8 cellular contexts compared by ENCODE assay signal in genomic region chr17:42193216-42194132, GRCh38. TPM values are rescaled to one million over a fixed set of nuclear protein-coding genes. Genes with fewer than 3 reads are reported as not detected.
DNase-seq lines count a peak whose midpoint lies in the region; ATAC-seq, FAIRE-seq and TF ChIP-seq lines count a peak whose summit lies in the region.

No MANE protein-coding gene starts in this region.

- no peaks in the 10 kb centered on the region for H3K9me3 Mint-ChIP-seq in natural killer cell treated with Interleukin-12 subunit alpha and Interleukin-12 subunit beta and Interleukin-15 and Interleukin-18, amount 100 ng/mL, for 72 hours

- DNase-seq in BE2C (no peak), coronary artery (ENCODE audit: low spot score) (no peak), dedifferentiated amniotic fluid mesenchymal stem cell (ENCODE audit: extremely low spot score) (no peak), HTR-8/SVneo (ENCODE audit: insufficient read length, low spot score) (no peak)
- no peak for DNase-seq in natural killer cell treated with Interleukin-12 subunit alpha and Interleukin-12 subunit beta and Interleukin-15 and Interleukin-18, amount 100 ng/mL, for 72 hours (ENCODE audit: low spot score)

- H3K27ac ChIP-seq in KOPT-K1 (ENCODE audit: low read depth, low read length, poor library complexity, severe bottlenecking) (peak overlapping the region; percentile 75), coronary artery (no peak overlapping the region)

- peak; percentile 11 to 22 for ATAC-seq in natural killer cell treated with Interleukin-12 subunit alpha and Interleukin-12 subunit beta and Interleukin-15 and Interleukin-18, amount 100 ng/mL, for 72 hours
- ATAC-seq in HG03045 (IDR thresholded peaks at IDR 0.05; ENCODE audit: unreplicated experiment) (no peak), HG02623 (IDR thresholded peaks at IDR 0.05; ENCODE audit: unreplicated experiment) (no peak)

- peak overlapping the region; percentile 98 for H3K4me3 Mint-ChIP-seq in natural killer cell treated with Interleukin-12 subunit alpha and Interleukin-12 subunit beta and Interleukin-15 and Interleukin-18, amount 100 ng/mL, for 72 hours

- TF ChIP-seq CTCF in BE2C (IDR thresholded peaks at IDR 0.05; ENCODE audit: low read depth, low read length) = no peak
- TF ChIP-seq CTCF in coronary artery (IDR thresholded peaks at IDR 0.05) = no peak

- H3K36me3 ChIP-seq in BE2C (no peaks in the 10 kb centered on the region), KOPT-K1 (ENCODE audit: insufficient read depth, low read length) (no peaks in the 10 kb centered on the region)

- no peaks in the 10 kb centered on the region for H3K27me3 ChIP-seq in BE2C

- H3K4me1 ChIP-seq in BE2C = peaks cover 3% of the 10 kb centered on the region; the same call in 1 of the 2 replicates

- peaks cover 13 to 16% of the 10 kb centered on the region in 2 donors for H3K4me1 Mint-ChIP-seq in natural killer cell treated with Interleukin-12 subunit alpha and Interleukin-12 subunit beta and Interleukin-15 and Interleukin-18, amount 100 ng/mL, for 72 hours (ENCODE audit: low read depth in 2 of 2)

- H3K27me3 Mint-ChIP-seq in natural killer cell treated with Interleukin-12 subunit alpha and Interleukin-12 subunit beta and Interleukin-15 and Interleukin-18, amount 100 ng/mL, for 72 hours = no peaks in the 10 kb centered on the region

- peak overlapping the region; percentile 87 to 92 for H3K27ac Mint-ChIP-seq in natural killer cell treated with Interleukin-12 subunit alpha and Interleukin-12 subunit beta and Interleukin-15 and Interleukin-18, amount 100 ng/mL, for 72 hours

- no peak for FAIRE-seq in HTR-8/SVneo (lab: Jason Lieb, UNC)

- H3K4me3 ChIP-seq in BE2C (ENCODE audit: low read depth, low read length) (peak overlapping the region; percentile 81), coronary artery (peak overlapping the region; percentile 75)

- H3K36me3 Mint-ChIP-seq in natural killer cell treated with Interleukin-12 subunit alpha and Interleukin-12 subunit beta and Interleukin-15 and Interleukin-18, amount 100 ng/mL, for 72 hours = no peaks in the 10 kb centered on the region

- no peaks in the 10 kb centered on the region for H3K9me3 ChIP-seq in BE2C
- no peaks in the 10 kb centered on the region for H3K9me3 ChIP-seq in KOPT-K1 (ENCODE audit: insufficient read depth, low read length, poor library complexity, severe bottlenecking)

RNA-seq across cellular contexts. Expression of gene GHDC, which starts 0.8 kb away (rescaled TPM):
- polyA plus RNA-seq in BE2C (2012; ENCODE audit: insufficient read depth, insufficient read length, low read depth) = 92.2 TPM
- 10 to 100 TPM; 13.2 to 17.5 TPM for total RNA-seq in natural killer cell treated with Interleukin-12 subunit alpha and Interleukin-12 subunit beta and Interleukin-15 and Interleukin-18, amount 100 ng/mL, for 72 hours

RNA-seq across cellular contexts. Expression of gene HCRT, which starts 8.2 kb away (rescaled TPM):
- polyA plus RNA-seq in BE2C (2012; ENCODE audit: insufficient read depth, insufficient read length, low read depth) = not detected
- not detected for total RNA-seq in natural killer cell treated with Interleukin-12 subunit alpha and Interleukin-12 subunit beta and Interleukin-15 and Interleukin-18, amount 100 ng/mL, for 72 hours

RNA-seq across cellular contexts. Expression of gene KCNH4, which starts 12.5 kb away (rescaled TPM):
- 24.3 TPM for polyA plus RNA-seq in BE2C (2012; ENCODE audit: insufficient read depth, insufficient read length, low read depth)
- total RNA-seq in natural killer cell treated with Interleukin-12 subunit alpha and Interleukin-12 subunit beta and Interleukin-15 and Interleukin-18, amount 100 ng/mL, for 72 hours = 1 to 10 TPM in 1 of 2 donors, under 1 TPM in 1; 0.33 to 2.5 TPM

RNA-seq across cellular contexts. Expression of gene RAB5C, which starts 38.7 kb away (rescaled TPM):
- polyA plus RNA-seq in BE2C (2012; ENCODE audit: insufficient read depth, insufficient read length, low read depth) = 319 TPM
- 10 to 100 TPM; 67.4 to 73.7 TPM for total RNA-seq in natural killer cell treated with Interleukin-12 subunit alpha and Interleukin-12 subunit beta and Interleukin-15 and Interleukin-18, amount 100 ng/mL, for 72 hours

Comparison
In these comparisons a context has a peak if more than half of its experiments do, and no peak if none do; other contexts are left out.
1. ATAC-seq: peak in natural killer cell treated with Interleukin-12 subunit alpha and Interleukin-12 subunit beta and Interleukin-15 and Interleukin-18, amount 100 ng/mL, for 72 hours (2 of 2); none in HG03045 (single experiment) and HG02623 (single experiment).